In genomic region chr15:44711356-44712107, GRCh38 we compare ENCODE assay signal across 8 cellular contexts. TPM values are rescaled to one million over a fixed set of nuclear protein-coding genes. Genes with fewer than 3 reads are reported as not detected.
DNase-seq lines count a peak whose midpoint lies in the region; ATAC-seq and TF ChIP-seq lines count a peak whose summit lies in the region.

Gene B2M, plus strand, starts transcription at chr15:44711517. Its CDS starts 30 bp downstream, at chr15:44711547.

- DNase-seq in GM13976 (ENCODE audit: low spot score) (peak; percentile 93), NCI-H146 treated with DMSO at 0.1 percent for 48 hours (lab: John Stamatoyannopoulos, UW; ENCODE audit: unreplicated experiment) (peak; percentile 73), amniotic epithelial cell (ENCODE audit: low read depth) (peak; percentile 93), left cardiac atrium (peak; percentile 96), progenitor cell of endocrine pancreas (ENCODE audit: low spot score, unreplicated experiment) (peak; percentile 94), ureter (ENCODE audit: low spot score) (peak; percentile 98)

- H3K9me3 Mint-ChIP-seq in progenitor cell of endocrine pancreas (ENCODE audit: low read depth): no peaks in the 10 kb centered on the region

- H3K4me3 Mint-ChIP-seq in progenitor cell of endocrine pancreas (ENCODE audit: low read depth): peak within 1 kb of the TSS; percentile 91

- peak within 1 kb of the TSS; percentile 99 for H3K27ac Mint-ChIP-seq in progenitor cell of endocrine pancreas

- in situ Hi-C loops in GM13976 (cut with MboI; ENCODE audit: low sequenced_read_pairs, unreplicated experiment): loop anchor here (5.0 kb wide), 1 partner anchor 49 kb away; the partner anchor contains the start of gene SPG11

- TF ChIP-seq CTCF in GM13976 (IDR thresholded peaks at IDR 0.05; ENCODE audit: borderline replicate concordance, control extremely low read depth, extremely low read depth, insufficient read depth, missing control alignments): no peak
- TF ChIP-seq CTCF in progenitor cell of endocrine pancreas (IDR thresholded peaks at IDR 0.05; ENCODE audit: unreplicated experiment): no peak

- peaks cover 7% of the 10 kb centered on the region for H3K27me3 Mint-ChIP-seq in progenitor cell of endocrine pancreas

- no peaks in the 10 kb centered on the region for H3K36me3 Mint-ChIP-seq in progenitor cell of endocrine pancreas (ENCODE audit: insufficient read depth)

- peak; percentile 83 for ATAC-seq in HG02870 (IDR thresholded peaks at IDR 0.05; ENCODE audit: unreplicated experiment)
- ATAC-seq in left cardiac atrium: peak; percentile 95 to 96

- peaks cover 4% of the 10 kb centered on the region for H3K4me1 Mint-ChIP-seq in progenitor cell of endocrine pancreas (ENCODE audit: low read depth)

- intact Hi-C loops in T-helper 1 cell treated with Interleukin-12 subunit alpha and Interleukin-12 subunit beta and Interleukin-4 antibody, amounts not matched to agents 30 ng/mL and 1 ng/mL, for 36 hours (cut with micrococcal nuclease): loop anchor here (1.0 to 5.0 kb wide), 7 partner anchors 8 to 174 kb away; partner anchors contain the start of genes EIF3J and SPG11
- intact Hi-C loops in left cardiac atrium (cut with DNase I): loop anchor here in 1 of 2 donors (1.0 kb wide), 2 partner anchors 17 to 48 kb away; partner anchors contain the start of gene SPG11

RNA-seq across cellular contexts. Expression of gene B2M, which starts in this region (rescaled TPM):
- 8,744 and 8,765 TPM in 2 replicates for total RNA-seq in T-helper 1 cell treated with Interleukin-12 subunit alpha and Interleukin-12 subunit beta and Interleukin-4 antibody, amounts not matched to agents 30 ng/mL and 1 ng/mL, for 36 hours
- 1,000 to 10,000 TPM; 1,362 to 1,570 TPM for total RNA-seq in left cardiac atrium
- 133 and 139 TPM in 2 replicates for total RNA-seq in progenitor cell of endocrine pancreas
- 1,566 TPM for total RNA-seq in ureter

Comparison
In these comparisons a context has a peak if more than half of its experiments do, and no peak if none do; other contexts are left out.
1. Peak in every context shown above with its lines: DNase-seq and ATAC-seq.